In the genomic region with DNA sequence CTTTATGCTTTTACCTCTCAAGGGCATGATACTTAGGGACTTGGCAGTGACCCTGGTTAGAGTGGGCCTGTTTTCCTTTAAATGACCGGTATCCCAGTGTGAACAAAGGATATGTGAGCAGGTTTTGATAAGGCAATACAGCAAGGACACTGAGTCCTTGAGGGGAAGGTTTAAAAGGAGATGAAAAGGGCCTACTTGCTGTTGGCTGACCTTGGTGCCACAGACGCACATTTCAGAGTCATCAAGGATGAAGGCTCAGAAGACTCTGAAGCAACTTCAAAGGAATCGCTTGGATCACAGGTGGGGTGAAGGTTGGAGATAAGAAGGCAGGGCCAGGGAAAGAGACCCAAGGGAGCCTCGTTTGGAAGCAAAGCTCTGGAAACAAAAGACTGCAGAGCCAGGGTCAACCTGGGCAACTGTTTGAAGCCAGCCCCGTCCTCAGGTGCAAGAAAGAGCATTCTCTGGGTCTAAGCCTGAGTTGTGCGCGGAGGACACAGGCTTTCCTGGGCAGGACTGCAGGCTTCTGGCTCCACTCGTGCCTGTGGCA, we compare ENCODE assay signal across 23 cellular contexts. TPM values are rescaled to one million over a fixed set of nuclear protein-coding genes. Genes with fewer than 3 reads are reported as not detected.
DNase-seq lines count a peak whose midpoint lies in the region; ATAC-seq and TF ChIP-seq lines count a peak whose summit lies in the region.
"Had no signal": no experiment of that assay in that cellular context is flagged by ENCODE, and none has a peak within 500 bp of the region (broad histone marks: within the 10 kb centered on the region; RNA-seq: fewer than 3 reads in every experiment).

No MANE protein-coding gene starts in this region.

- WGBS in neuronal stem cell (ENCODE audit: extremely low coverage in 2 of 2, insufficient read length in 2 of 2, insufficient replicate concordance in 1 of 2), 2 donors = no CpG with 5 or more reads among the region's 8 CpGs

- POLR2A ChIA-PET in HCT116 (lab: Charles Lee) = no interaction called here

- H3K9me3 ChIP-seq in BLaER1 (peaks cover 8% of the 10 kb centered on the region; the same call in 1 of the 2 replicates), HCT116 (ENCODE audit: control insufficient read depth in 1 of 2, insufficient read depth in 1 of 2, low read depth in 1 of 2, low read length in 2 of 2) (no peaks in the 10 kb centered on the region), neuronal stem cell (replicated peaks in 1 of 2; ENCODE audit: control insufficient read depth in 2 of 2, insufficient read depth in 1 of 2, low read depth in 1 of 2, low read length in 2 of 2) (peaks cover 0 to 2% of the 10 kb centered on the region in 2 donors)
- H3K9me3 ChIP-seq: A549 had no signal

- no peaks in the 10 kb centered on the region for H3K9me2 ChIP-seq in HCT116 (ENCODE audit: insufficient read depth)

- H2AK5ac ChIP-seq in neuronal stem cell (ENCODE audit: low read depth, low read length) = no peak overlapping the region

- TF ChIP-seq CTCF in HCT116 (IDR thresholded peaks at IDR 0.05 in 2 of 3, conservative IDR thresholded peaks at IDR 0.05 in 1 of 3; ENCODE audit: borderline replicate concordance in 1 of 3, insufficient read depth in 1 of 3, low read depth in 2 of 3, low read length in 2 of 3) = no peak
- no peak for TF ChIP-seq CTCF in type B pancreatic cell (conservative IDR thresholded peaks at IDR 0.05)

- peaks cover 26% of the 10 kb centered on the region for H3K4me1 Mint-ChIP-seq in type B pancreatic cell (ENCODE audit: unreplicated experiment)
- H3K4me1 Mint-ChIP-seq in T-helper 2 cell treated with Interferon-gamma antibody and Interleukin-4, amounts not matched to agents 5 μg/mL and 100 μg/mL, for 36 hours (ENCODE audit: low read depth) = peaks cover 11% of the 10 kb centered on the region

- H3K27me3 Mint-ChIP-seq in type B pancreatic cell = no peaks in the 10 kb centered on the region
- peaks cover 21% of the 10 kb centered on the region for H3K27me3 Mint-ChIP-seq in T-helper 2 cell treated with Interferon-gamma antibody and Interleukin-4, amounts not matched to agents 5 μg/mL and 100 μg/mL, for 36 hours (ENCODE audit: low read depth)
- H3K27me3 Mint-ChIP-seq: CD4-positive, alpha-beta T cell had no signal

- RAD21 ChIA-PET in HCT116 (lab: Charles Lee; ENCODE audit: low non-redundant PET in 1 of 2, low total read pairs in 2 of 2, uncharacterized antibody in 2 of 2, unreplicated experiment in 2 of 2) = no interaction called here

- TF ChIP-seq POLR2A in HCT116 (IDR thresholded peaks at IDR 0.05; ENCODE audit: borderline replicate concordance, extremely low read depth, insufficient read depth, insufficient read length) = no peak

- H4K20me1 ChIP-seq in BLaER1 (no peaks in the 10 kb centered on the region), HCT116 (ENCODE audit: insufficient read depth) (no peaks in the 10 kb centered on the region)

- no peak overlapping the region for H4K8ac ChIP-seq in neuronal stem cell (ENCODE audit: low read depth, low read length)

- H4K91ac ChIP-seq in neuronal stem cell (ENCODE audit: low read depth, low read length, poor library complexity) = no peak overlapping the region

- no peak overlapping the region for H2BK12ac ChIP-seq in neuronal stem cell (ENCODE audit: low read length)

- no peak overlapping the region for H3K18ac ChIP-seq in neuronal stem cell (ENCODE audit: low read length)

- intact Hi-C loops in HCT116 (cut with micrococcal nuclease) = no loop called here

- H3K9ac ChIP-seq in BLaER1 (no peak overlapping the region), HCT116 (ENCODE audit: low read length) (no peak overlapping the region), neuronal stem cell (ENCODE audit: low read depth, low read length, poor library complexity) (no peak overlapping the region)

- no peaks in the 10 kb centered on the region for H3K27me3 ChIP-seq in BLaER1
- no peaks in the 10 kb centered on the region for H3K27me3 ChIP-seq in HCT116 (ENCODE audit: insufficient read depth, low read length)
- no peaks in the 10 kb centered on the region for H3K27me3 ChIP-seq in neuronal stem cell (ENCODE audit: control insufficient read depth in 3 of 3, insufficient read depth in 3 of 3, low read depth in 1 of 3, low read length in 3 of 3)

- peak overlapping the region; percentile 16; the same call in 1 of the 2 replicates for H3K27ac ChIP-seq in BLaER1
- no peak overlapping the region for H3K27ac ChIP-seq in HCT116 (ENCODE audit: low read depth, low read length)
- no peak overlapping the region for H3K27ac ChIP-seq in neuronal stem cell (replicated peaks; ENCODE audit: low read length)
- H3K27ac ChIP-seq: A549 had no signal

- no peak overlapping the region; the same call in 1 of the 2 replicates for H3K4me2 ChIP-seq in BLaER1
- H3K4me2 ChIP-seq in HCT116 (ENCODE audit: low read length) = no peak overlapping the region
- no peak overlapping the region for H3K4me2 ChIP-seq in neuronal stem cell (ENCODE audit: insufficient read depth, low read length, poor library complexity, severe bottlenecking)
- H3K4me2 ChIP-seq: A549, GM23338 had no signal

- no peak overlapping the region for H3K4me3 ChIP-seq in BLaER1
- no peak overlapping the region for H3K4me3 ChIP-seq in HCT116 (replicated peaks in 1 of 2; ENCODE audit: low read depth in 1 of 2, low read length in 2 of 2)
- no peak overlapping the region for H3K4me3 ChIP-seq in neuronal stem cell (ENCODE audit: low read length in 2 of 2)
- H3K4me3 ChIP-seq: A549, GM12878, GM23338 had no signal

- no peak overlapping the region for H3K4me3 Mint-ChIP-seq in type B pancreatic cell
- H3K4me3 Mint-ChIP-seq in T-helper 2 cell treated with Interferon-gamma antibody and Interleukin-4, amounts not matched to agents 5 μg/mL and 100 μg/mL, for 36 hours = no peak overlapping the region
- H3K4me3 Mint-ChIP-seq: CD14-positive monocyte; CD4-positive, alpha-beta T cell; CD8-positive, alpha-beta memory T cell; GM23338; H9; HFFc6 had no signal

- no peak overlapping the region for H3K4ac ChIP-seq in neuronal stem cell (ENCODE audit: low read length)

- H3K9me3 Mint-ChIP-seq in type B pancreatic cell = no peaks in the 10 kb centered on the region
- no peaks in the 10 kb centered on the region for H3K9me3 Mint-ChIP-seq in T-helper 2 cell treated with Interferon-gamma antibody and Interleukin-4, amounts not matched to agents 5 μg/mL and 100 μg/mL, for 36 hours
- H3K9me3 Mint-ChIP-seq: CD4-positive, alpha-beta T cell; CD8-positive, alpha-beta memory T cell; GM23338; H9; HFFc6 had no signal

- no peak overlapping the region for H3K23ac ChIP-seq in neuronal stem cell (ENCODE audit: low read depth, low read length, poor library complexity)

- H3K27ac Mint-ChIP-seq in type B pancreatic cell = peak overlapping the region; percentile 74
- no peak overlapping the region for H3K27ac Mint-ChIP-seq in T-helper 2 cell treated with Interferon-gamma antibody and Interleukin-4, amounts not matched to agents 5 μg/mL and 100 μg/mL, for 36 hours
- H3K27ac Mint-ChIP-seq: CD4-positive, alpha-beta T cell; GM23338; H9; HFFc6 had no signal

- H3K36me3 Mint-ChIP-seq in type B pancreatic cell = peaks cover 3% of the 10 kb centered on the region
- no peaks in the 10 kb centered on the region for H3K36me3 Mint-ChIP-seq in T-helper 2 cell treated with Interferon-gamma antibody and Interleukin-4, amounts not matched to agents 5 μg/mL and 100 μg/mL, for 36 hours (ENCODE audit: low read depth)

- H3K4me1 ChIP-seq in BLaER1 (peaks cover 49% of the 10 kb centered on the region), HCT116 (ENCODE audit: control insufficient read depth in 1 of 2, insufficient read depth in 2 of 2, low read length in 2 of 2) (peaks cover 0 to 5% of the 10 kb centered on the region in 2 experiments; a peak in 2 of 4 replicates), neuronal stem cell (ENCODE audit: control insufficient read depth in 2 of 2, insufficient read depth in 1 of 2, low read depth in 1 of 2, low read length in 2 of 2) (peaks cover 6 to 18% of the 10 kb centered on the region in 2 donors)
- H3K4me1 ChIP-seq: A549 had no signal

- H3K14ac ChIP-seq in neuronal stem cell (ENCODE audit: low read length) = no peak overlapping the region

- BruUV-seq in HCT116 (replicated peaks; lab: Mats Ljungman, UMichigan) = no TSS peak

- ATAC-seq in HCT116 = no peak
- ATAC-seq in HG02571 (IDR thresholded peaks at IDR 0.05; ENCODE audit: unreplicated experiment) = no peak
- ATAC-seq: A549, GM12878, GM23338 had no signal

- H2BK15ac ChIP-seq in neuronal stem cell (ENCODE audit: low read length) = no peak overlapping the region

- H3K79me2 ChIP-seq in HCT116 (ENCODE audit: insufficient read depth, low read length) = no peaks in the 10 kb centered on the region

- H2AFZ ChIP-seq in HCT116 (ENCODE audit: low read depth, low read length, poor library complexity, severe bottlenecking) (no peak overlapping the region), neuronal stem cell (ENCODE audit: low read length) (no peak overlapping the region)
- H2AFZ ChIP-seq: GM23338 had no signal

- DNase-seq in HCT116 (ENCODE audit: low read depth, low spot score) = no peak
- peak; percentile 50 for DNase-seq in islet precursor cell
- DNase-seq in type B pancreatic cell (ENCODE audit: extremely low spot score, unreplicated experiment) = no peak
- no peak for DNase-seq in neuronal stem cell (ENCODE audit: low spot score)
- DNase-seq in T-helper 2 cell treated with Interferon-gamma antibody and Interleukin-4, amounts not matched to agents 5 μg/mL and 100 μg/mL, for 36 hours (ENCODE audit: low spot score) = no peak
- DNase-seq: 8988T; ACHN; CD4-positive, alpha-beta T cell; CD8-positive, alpha-beta memory T cell; DMS 273 treated with DMSO at 0.1 percent for 48 hours; DMS79; EL; GDM1; H9; HFFc6 had no signal

- no peak overlapping the region for H2BK120ac ChIP-seq in neuronal stem cell (ENCODE audit: low read depth, low read length)

- CTCF ChIA-PET in HCT116 (lab: Charles Lee) = no interaction called here

- H3K36me3 ChIP-seq in BLaER1 (peaks cover 8% of the 10 kb centered on the region; the same call in 1 of the 2 replicates), HCT116 (ENCODE audit: control insufficient read depth in 1 of 2, insufficient read depth in 2 of 2, low read length in 2 of 2) (no peaks in the 10 kb centered on the region), neuronal stem cell (replicated peaks in 1 of 2; ENCODE audit: control insufficient read depth in 2 of 2, insufficient read depth in 2 of 2, low read length in 2 of 2) (no peaks in the 10 kb centered on the region)

- no peaks in the 10 kb centered on the region for H3K79me1 ChIP-seq in neuronal stem cell (ENCODE audit: low read depth, low read length)

- H2BK5ac ChIP-seq in neuronal stem cell (ENCODE audit: low read length) = no peak overlapping the region

- no peak for TF ChIP-seq RAD21 in HCT116 (IDR thresholded peaks at IDR 0.05; ENCODE audit: low read depth)

RNA-seq across cellular contexts. Expression of gene PNPLA1, which starts 30.1 kb away (rescaled TPM):
- total RNA-seq in HCT116 (2021; ENCODE audit: unreplicated experiment) (0.10 TPM), type B pancreatic cell (ENCODE audit: low replicate concordance) (0.12 TPM in 1 of 2 replicates, not detected in the other)
- 0.17 and 0.25 TPM in 2 replicates for polyA plus RNA-seq in HCT116 (2012)
- polyA plus RNA-seq in neuronal stem cell (2013, experiment 1 of 2) = 0.04 TPM
- 0.07 TPM for polyA plus RNA-seq in neuronal stem cell (2013, experiment 2 of 2)
- total RNA-seq: CD8-positive, alpha-beta memory T cell; GM12878; GM23338; H4; HFFc6 had no signal
- polyA plus RNA-seq: BJ; CD8-positive, alpha-beta memory T cell; GM23338 had no signal

RNA-seq across cellular contexts. Expression of gene BRPF3, which starts 43.2 kb away (rescaled TPM):
- total RNA-seq in HCT116 (2021; ENCODE audit: unreplicated experiment) (20.3 TPM), type B pancreatic cell (ENCODE audit: low replicate concordance) (47.7 and 48.4 TPM in 2 replicates)
- polyA plus RNA-seq in HCT116 (2012) = 14.7 and 15.5 TPM in 2 replicates
- 20.5 TPM for polyA plus RNA-seq in neuronal stem cell (2013, experiment 1 of 2)
- polyA plus RNA-seq in neuronal stem cell (2013, experiment 2 of 2) = 20.4 TPM
